Comparison of ENCODE assay signal across 13 cellular contexts in genomic region chrX:23373129-23373804, GRCh38. TPM values are rescaled to one million over a fixed set of nuclear protein-coding genes. Genes with fewer than 3 reads are reported as not detected.
DNase-seq lines count a peak whose midpoint lies in the region; ATAC-seq and TF ChIP-seq lines count a peak whose summit lies in the region.
"Had no signal": no experiment of that assay in that cellular context is flagged by ENCODE, and none has a peak within 500 bp of the region (broad histone marks: within the 10 kb centered on the region; RNA-seq: fewer than 3 reads in every experiment).

No MANE protein-coding gene starts in this region.

- ATAC-seq in HG03280 (IDR thresholded peaks at IDR 0.05; ENCODE audit: unreplicated experiment): no peak

- no peak overlapping the region for H3K4me3 Mint-ChIP-seq in endodermal cell
- H3K4me3 Mint-ChIP-seq: CD4-positive, alpha-beta T cell had no signal

- no peaks in the 10 kb centered on the region for H3K27me3 ChIP-seq in SJCRH30
- no peaks in the 10 kb centered on the region for H3K27me3 ChIP-seq in rectal smooth muscle tissue (ENCODE audit: control insufficient read depth, insufficient read depth, low read length)
- H3K27me3 ChIP-seq in endodermal cell (ENCODE audit: control insufficient read depth, insufficient read depth, low read length, poor library complexity, severe bottlenecking): no peaks in the 10 kb centered on the region

- no peaks in the 10 kb centered on the region for H3K4me1 Mint-ChIP-seq in endodermal cell

- H3K36me3 ChIP-seq in SJCRH30 (no peaks in the 10 kb centered on the region), rectal smooth muscle tissue (ENCODE audit: control insufficient read depth, insufficient read depth, low read length) (no peaks in the 10 kb centered on the region), endodermal cell (ENCODE audit: control insufficient read depth, insufficient read depth, low read length) (no peaks in the 10 kb centered on the region)
- H3K36me3 ChIP-seq: prostate gland had no signal

- peak; percentile 50 for DNase-seq in EL
- DNase-seq in SJCRH30: peak in 1 of 2 experiments; percentile 13
- peak; percentile 62 for DNase-seq in fibroblast of the aortic adventitia (ENCODE audit: low read depth)
- no peak for DNase-seq in GM10248 (ENCODE audit: extremely low spot score)
- no peak for DNase-seq in endodermal cell
- DNase-seq in SIG-M5 (lab: John Stamatoyannopoulos, UW): no peak
- DNase-seq: activated T-cell treated with anti-CD3 and anti-CD28 coated beads, Interleukin-2, amount 50 U/mL, for 1 hour; CD4-positive, alpha-beta T cell; T1000 had no signal

- POLR2A ChIA-PET in GM10248 (lab: Yijun Ruan, JAX): no interaction called here

- H3K4me1 ChIP-seq in SJCRH30 (peaks cover 27% of the 10 kb centered on the region), rectal smooth muscle tissue (ENCODE audit: control insufficient read depth, insufficient read depth, low read length) (peaks cover 8% of the 10 kb centered on the region), endodermal cell (ENCODE audit: control insufficient read depth, insufficient read depth, low read length) (no peaks in the 10 kb centered on the region)
- H3K4me1 ChIP-seq: prostate gland had no signal

- CTCF ChIA-PET in GM10248 (lab: Yijun Ruan, JAX): interaction anchor here (1.1 kb wide), 1 partner anchor 49 kb away, joined by 3 read pairs; no protein-coding TSS in a partner anchor

- H3K9ac ChIP-seq in rectal smooth muscle tissue (ENCODE audit: low read length): no peak overlapping the region
- H3K9ac ChIP-seq in endodermal cell (ENCODE audit: extremely low read depth, low read length, poor library complexity, severe bottlenecking): no peak overlapping the region
- H3K9ac ChIP-seq: KMS-11 had no signal

- 83 to 95% methylated on average over 2 to 5 of the region's 5 CpGs for WGBS in endodermal cell (ENCODE audit: insufficient coverage in 1 of 2, insufficient read length in 1 of 2), 2 experiments

- TF ChIP-seq CTCF in fibroblast of the aortic adventitia (IDR thresholded peaks at IDR 0.05; ENCODE audit: insufficient read depth, low read length) (no peak), GM10248 (IDR thresholded peaks at IDR 0.05; ENCODE audit: control extremely low read depth, extremely low read depth, low read depth, missing control alignments) (no peak), endodermal cell (conservative IDR thresholded peaks at IDR 0.05) (no peak)

- H3K27ac ChIP-seq in SJCRH30: peak overlapping the region; percentile 8; the same call in 1 of the 2 replicates
- peak overlapping the region; percentile 7 for H3K27ac ChIP-seq in rectal smooth muscle tissue (ENCODE audit: low read depth, low read length)
- no peak overlapping the region for H3K27ac ChIP-seq in endodermal cell (ENCODE audit: low read depth, low read length)
- H3K27ac ChIP-seq: KMS-11, prostate gland had no signal

- H3K27me3 Mint-ChIP-seq in endodermal cell (ENCODE audit: insufficient read depth): no peaks in the 10 kb centered on the region

- H3K9me3 ChIP-seq in SJCRH30 (replicated peaks) (no peaks in the 10 kb centered on the region), endodermal cell (ENCODE audit: control insufficient read depth, low read length) (no peaks in the 10 kb centered on the region)
- H3K9me3 ChIP-seq: prostate gland had no signal

- H3K36me3 Mint-ChIP-seq in endodermal cell (ENCODE audit: low read depth): no peaks in the 10 kb centered on the region

- no peaks in the 10 kb centered on the region for H3K9me3 Mint-ChIP-seq in endodermal cell
- H3K9me3 Mint-ChIP-seq: CD4-positive, alpha-beta T cell had no signal

- H3K4me3 ChIP-seq in SJCRH30: no peak overlapping the region
- no peak overlapping the region for H3K4me3 ChIP-seq in fibroblast of the aortic adventitia (ENCODE audit: low read depth, low read length)
- no peak overlapping the region for H3K4me3 ChIP-seq in rectal smooth muscle tissue (ENCODE audit: low read length)
- H3K4me3 ChIP-seq in endodermal cell (ENCODE audit: low read length): no peak overlapping the region
- H3K4me3 ChIP-seq: prostate gland had no signal

- no peak overlapping the region for H3K27ac Mint-ChIP-seq in endodermal cell
- H3K27ac Mint-ChIP-seq: CD4-positive, alpha-beta T cell had no signal

RNA-seq across cellular contexts. Expression of gene PTCHD1, which starts 38.6 kb away (rescaled TPM):
- 0.43 and 0.58 TPM in 2 replicates for total RNA-seq in SJCRH30 (2014; rRNA removed; shearing (Covaris generic))
- total RNA-seq in fibroblast of the aortic adventitia (ENCODE audit: low replicate concordance) (under 0.01 and 0.08 TPM in 2 replicates), endodermal cell (under 1 TPM; 0.92 to 0.95 TPM)
- 0.14 TPM for polyA plus RNA-seq in endodermal cell (2013, experiment 1 of 2)
- 0.25 TPM for polyA plus RNA-seq in endodermal cell (2013, experiment 2 of 2)
- total RNA-seq: CD4-positive, alpha-beta T cell had no signal

Comparison
In these comparisons a context has a peak if more than half of its experiments do, and no peak if none do; other contexts are left out.
1. DNase-seq: peak in EL (single experiment) and fibroblast of the aortic adventitia (single experiment); none in GM10248 (single experiment), endodermal cell (single experiment) and SIG-M5 (single experiment).